1 cellular context compared by ENCODE assay signal in genomic region chr5:159269723-159270122, GRCh38.
TF ChIP-seq lines count a peak whose summit lies in the region.

No MANE protein-coding gene starts in this region.

TF ChIP-seq in GM12878, 131 proteins besides CTCF, POLR2A, EP300 and RAD21:
- TF ChIP-seq ZZZ3 (IDR thresholded peaks at IDR 0.05; ENCODE audit: control insufficient read depth, insufficient read length, low read depth) (no peak), TAF1 (IDR thresholded peaks at IDR 0.05; ENCODE audit: borderline replicate concordance, low read depth, low read length) (no peak), RBBP5 (conservative IDR thresholded peaks at IDR 0.05) (no peak), BRCA1 (IDR thresholded peaks at IDR 0.05; ENCODE audit: low read depth, low read length) (no peak), FOS (IDR thresholded peaks at IDR 0.05; ENCODE audit: borderline replicate concordance, extremely low read depth, insufficient read length) (no peak), GABPA (IDR thresholded peaks at IDR 0.05; ENCODE audit: low read depth) (no peak), CREB1 (IDR thresholded peaks at IDR 0.05; ENCODE audit: low read depth) (no peak), LARP7 (IDR thresholded peaks at IDR 0.05) (no peak), SP1 (IDR thresholded peaks at IDR 0.05; ENCODE audit: low read depth, low read length) (no peak), POLR2AphosphoS5 (IDR thresholded peaks at IDR 0.05; ENCODE audit: low read length) (no peak), FOXK2 (IDR thresholded peaks at IDR 0.05) (no peak), GATAD2B (conservative IDR thresholded peaks at IDR 0.05; ENCODE audit: low read depth) (no peak), ZSCAN29 (IDR thresholded peaks at IDR 0.05) (no peak), HCFC1 (IDR thresholded peaks at IDR 0.05; ENCODE audit: low read length) (no peak), TARDBP (IDR thresholded peaks at IDR 0.05; ENCODE audit: borderline replicate concordance) (no peak), ZNF24 (IDR thresholded peaks at IDR 0.05) (no peak), IKZF2 (IDR thresholded peaks at IDR 0.05) (no peak), MEF2A (IDR thresholded peaks at IDR 0.05; ENCODE audit: insufficient read depth, low read depth, low read length) (no peak), CHD1 (IDR thresholded peaks at IDR 0.05; ENCODE audit: low read depth, low read length) (no peak)
